ENCODE assay signal across 8 cellular contexts in the genomic region with DNA sequence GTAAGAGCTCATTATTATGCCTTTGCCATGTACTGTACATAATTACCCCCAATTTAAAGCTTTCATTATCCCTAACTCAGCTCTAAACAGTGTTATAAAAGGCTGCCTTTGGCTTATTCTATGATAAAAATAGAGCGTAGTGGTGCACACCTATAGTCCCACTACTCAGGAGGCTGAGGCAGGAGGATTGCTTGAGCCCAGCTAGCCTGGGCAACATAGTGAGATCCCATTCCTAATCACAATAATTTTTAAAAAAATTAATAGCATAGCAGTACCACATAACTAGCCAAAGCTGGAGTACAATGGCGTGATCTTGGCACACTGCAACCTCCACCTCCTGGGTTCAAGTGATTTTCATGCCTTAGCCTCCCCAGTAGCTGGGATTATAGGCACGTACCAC.
"Had no signal": no experiment of that assay in that cellular context is flagged by ENCODE, and none has a peak within 500 bp of the region (broad histone marks: within the 10 kb centered on the region; RNA-seq: fewer than 3 reads in every experiment).

No MANE protein-coding gene starts in this region.

- FAIRE-seq: G401.6, GM12878, GM12891, GM12892, GM18507, GM19239 had no signal

- DNase-seq: GDM1, GF-D8 had no signal

- H3K4me3 ChIP-seq: GM12878 had no signal

- ATAC-seq: GM12878 had no signal
